Comparison of ENCODE assay signal across 9 cellular contexts in the genomic region with DNA sequence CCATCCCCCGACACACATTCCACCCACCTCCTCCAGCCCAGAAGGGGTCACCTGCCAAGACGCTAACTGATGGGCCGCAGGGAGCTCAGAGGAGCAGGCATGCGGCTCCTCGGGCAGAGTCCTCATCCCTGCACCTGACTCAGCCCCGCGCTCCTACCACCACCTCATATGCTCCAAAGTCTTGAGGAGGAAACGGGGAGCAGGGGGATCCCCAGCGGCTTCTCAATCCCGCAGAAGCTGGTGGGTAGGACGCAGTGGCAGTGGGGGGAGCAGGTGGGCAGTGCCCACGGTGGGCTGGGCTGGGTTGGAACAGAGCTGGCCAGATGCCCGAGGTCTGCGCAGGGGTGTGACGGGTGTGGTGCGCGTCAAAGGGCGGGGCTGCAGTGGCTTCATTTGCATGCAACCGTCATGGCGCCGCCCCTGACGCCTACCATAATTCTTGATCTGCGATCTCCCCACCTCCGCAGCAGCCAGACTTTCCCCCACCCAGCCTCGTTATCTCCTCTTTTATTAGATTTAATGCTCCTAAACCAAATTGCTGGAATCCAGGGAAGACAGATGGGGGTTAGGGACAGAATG. TPM values are rescaled to one million over a fixed set of nuclear protein-coding genes. Genes with fewer than 3 reads are reported as not detected.
A peak's percentile ranks its signal among the peaks of the same experiment; 100 is the strongest.
DNase-seq lines count a peak whose midpoint lies in the region; ATAC-seq, FAIRE-seq and TF ChIP-seq lines count a peak whose summit lies in the region.
"Had no signal": no experiment of that assay in that cellular context is flagged by ENCODE, and none has a peak within 500 bp of the region (broad histone marks: within the 10 kb centered on the region; RNA-seq: fewer than 3 reads in every experiment).

No MANE protein-coding gene starts in this region.

- H3K4me3 ChIP-seq in HepG2 (replicated peaks in 1 of 3; ENCODE audit: insufficient read depth in 1 of 3, low read depth in 2 of 3, low read length in 3 of 3), result no peak overlapping the region
- H3K4me3 ChIP-seq in right lobe of liver, result no peak overlapping the region
- peak overlapping the region; percentile 55 to 70 for H3K4me3 ChIP-seq in mucosa of rectum (ENCODE audit: low read length in 2 of 2)
- peak overlapping the region in 1 of 4 donors; percentile 22 for H3K4me3 ChIP-seq in gastrocnemius medialis
- H3K4me3 ChIP-seq: PC-9 had no signal

- no peak for TF ChIP-seq EP300 in HepG2 (IDR thresholded peaks at IDR 0.05; ENCODE audit: low read depth in 2 of 2, low read length in 2 of 2)
- TF ChIP-seq EP300 in HepG2 (CRISPR knock-in tag; IDR thresholded peaks at IDR 0.05; ENCODE audit: borderline replicate concordance), result no peak

- H3K27me3 ChIP-seq in HepG2 (ENCODE audit: control insufficient read depth in 1 of 2, insufficient read depth in 2 of 2, low read length in 2 of 2) (no peaks in the 10 kb centered on the region), right lobe of liver (no peaks in the 10 kb centered on the region), mucosa of rectum (ENCODE audit: control insufficient read depth in 2 of 2, insufficient read depth in 2 of 2, low read length in 2 of 2) (peaks cover 0 to 2% of the 10 kb centered on the region in 2 donors), gastrocnemius medialis (no peaks in the 10 kb centered on the region)

- in situ Hi-C loops in HepG2 (cut with HindIII; ENCODE audit: extremely low pct_ligation_motif_present, low pct_unique_long_range_greater_than_20kb), result no loop called here
- in situ Hi-C loops in gastrocnemius medialis (cut with MboI; ENCODE audit: low sequenced_read_pairs in 4 of 4), result no loop called here

- H3K27ac ChIP-seq in HepG2 (ENCODE audit: extremely low read length, insufficient read depth, low read length) (no peak overlapping the region), right lobe of liver (no peak overlapping the region), mucosa of rectum (ENCODE audit: low read depth in 2 of 2, low read length in 2 of 2) (peak overlapping the region; percentile 36 to 68), gastrocnemius medialis (no peak overlapping the region)
- H3K27ac ChIP-seq: PC-9 had no signal

- ATAC-seq in HepG2, result no peak
- ATAC-seq in right lobe of liver, result no peak
- no peak for ATAC-seq in gastrocnemius medialis

- H3K36me3 ChIP-seq in HepG2 (replicated peaks in 1 of 2; ENCODE audit: control insufficient read depth in 1 of 2, insufficient read depth in 2 of 2, low read length in 2 of 2) (no peaks in the 10 kb centered on the region), right lobe of liver (no peaks in the 10 kb centered on the region), mucosa of rectum (ENCODE audit: control insufficient read depth in 2 of 2, insufficient read depth in 2 of 2, low read length in 2 of 2) (no peaks in the 10 kb centered on the region), gastrocnemius medialis (no peaks in the 10 kb centered on the region)

- H3K9me3 ChIP-seq in HepG2 (ENCODE audit: low read length) (no peaks in the 10 kb centered on the region), right lobe of liver (no peaks in the 10 kb centered on the region), mucosa of rectum (ENCODE audit: control insufficient read depth in 2 of 2, low read length in 2 of 2) (no peaks in the 10 kb centered on the region), gastrocnemius medialis (no peaks in the 10 kb centered on the region)

- DNase-seq in HepG2 (ENCODE audit: low spot score) (no peak), right lobe of liver (no peak), cerebellar cortex (ENCODE audit: low spot score) (peak; percentile 33), SHP77 treated with DMSO at 0.1 percent for 48 hours (lab: John Stamatoyannopoulos, UW) (no peak), NCI-H187 treated with DMSO at 0.1 percent for 48 hours (lab: John Stamatoyannopoulos, UW) (no peak), gastrocnemius medialis (no peak)
- DNase-seq in stimulated activated naive CD4-positive, alpha-beta T cell treated with Interleukin-2 at 50 U/mL for 16 hours (lab: John Stamatoyannopoulos, UW), result no peak

- TF ChIP-seq POLR2A in HepG2 (IDR thresholded peaks at IDR 0.05; ENCODE audit: insufficient read depth in 1 of 2, low read depth in 2 of 2, low read length in 2 of 2) (no peak), right lobe of liver (IDR thresholded peaks at IDR 0.05) (no peak), gastrocnemius medialis (IDR thresholded peaks at IDR 0.05) (no peak)

- H3K4me1 ChIP-seq in HepG2 (ENCODE audit: insufficient read depth, low read length) (peaks cover 90% of the 10 kb centered on the region), right lobe of liver (peaks cover 0 to 8% (median 0%) of the 10 kb centered on the region in 4 donors), mucosa of rectum (ENCODE audit: control insufficient read depth in 2 of 2, insufficient read depth in 2 of 2, low read length in 2 of 2) (peaks cover 24 to 31% of the 10 kb centered on the region in 2 donors), gastrocnemius medialis (no peaks in the 10 kb centered on the region)

- no TSS peak for BruUV-seq in HepG2 (replicated peaks; lab: Mats Ljungman, UMichigan)

- H3K4me2 ChIP-seq in HepG2 (ENCODE audit: low read depth, low read length), result no peak overlapping the region
- H3K4me2 ChIP-seq: PC-9 had no signal

- no peak overlapping the region for H2AFZ ChIP-seq in HepG2 (ENCODE audit: low read length)
- H2AFZ ChIP-seq: PC-9 had no signal

- H3K9ac ChIP-seq in HepG2 (ENCODE audit: insufficient read depth, low read depth, low read length) (no peak overlapping the region), mucosa of rectum (ENCODE audit: low read depth in 1 of 2, low read length in 2 of 2) (peak overlapping the region; percentile 47 to 77)

- no peaks in the 10 kb centered on the region for H3K79me2 ChIP-seq in HepG2 (ENCODE audit: insufficient read depth, low read length)

- TF ChIP-seq RAD21 in HepG2 (CRISPR knock-in tag; IDR thresholded peaks at IDR 0.05), result no peak

- CTCF ChIA-PET in HepG2 (lab: Yijun Ruan, JAX; ENCODE audit: low intra/inter-chr PET ratio, low total read pairs), result no interaction called here

- WGBS in HepG2 (ENCODE audit: low lambda C conversion rate), result 83% methylated on average over 25 of the region's 25 CpGs
- 65% methylated on average over 14 of the region's 25 CpGs for WGBS in right lobe of liver (ENCODE audit: insufficient coverage, low coverage, low lambda C conversion rate, missing lambda C conversion rate)

- H4K20me1 ChIP-seq in HepG2 (ENCODE audit: insufficient read depth, low read length), result no peaks in the 10 kb centered on the region

- FAIRE-seq in HepG2 (lab: Jason Lieb, UNC), result no peak

- TF ChIP-seq CTCF in HepG2 (CRISPR knock-in tag; IDR thresholded peaks at IDR 0.05) (no peak), right lobe of liver (IDR thresholded peaks at IDR 0.05) (no peak), gastrocnemius medialis (IDR thresholded peaks at IDR 0.05 in 4 of 5, conservative IDR thresholded peaks at IDR 0.05 in 1 of 5) (no peak)

- intact Hi-C loops in HepG2 (cut with micrococcal nuclease; ENCODE audit: unreplicated experiment) (no loop called here), right lobe of liver (cut with DNase I) (no loop called here), gastrocnemius medialis (cut with DNase I; ENCODE audit: low total_unique reads) (no loop called here)

- POLR2A ChIA-PET in HepG2 (lab: Yijun Ruan, JAX), result no interaction called here

TF ChIP-seq in HepG2, 621 proteins besides CTCF, POLR2A, EP300 and RAD21 (continues in another document):
- TF ChIP-seq ZNF343 (CRISPR knock-in tag; IDR thresholded peaks at IDR 0.05) (no peak), ELF3 (CRISPR knock-in tag; IDR thresholded peaks at IDR 0.05) (no peak)

RNA-seq across cellular contexts. Expression of a gene that starts 39.0 kb away (rescaled TPM):
- 13.4 and 24.6 TPM in 2 replicates for total RNA-seq in HepG2 (2016; rRNA removed; fragmentation: Illumina TruSeq; extraction: Trizol)
- total RNA-seq in HepG2 (2016; cell fraction: cytosol; rRNA removed; fragmentation: Illumina TruSeq; extraction: Trizol; ENCODE audit: low read depth), result 9.2 and 9.9 TPM in 2 replicates
- 11.7 and 21.4 TPM in 2 replicates for total RNA-seq in HepG2 (2016; cell fraction: insoluble cytoplasmic fraction; rRNA removed; fragmentation: Illumina TruSeq; extraction: Trizol)
- 11.9 and 13.5 TPM in 2 replicates for total RNA-seq in HepG2 (2016; cell fraction: membrane; rRNA removed; fragmentation: Illumina TruSeq; extraction: Trizol)
- total RNA-seq in HepG2 (2016; cell fraction: nucleus; rRNA removed; fragmentation: Illumina TruSeq; extraction: Trizol), result 17.1 and 22.3 TPM in 2 replicates
- 84.4 and 91.2 TPM in 2 replicates for polyA plus RNA-seq in HepG2 (2011; rRNA removed)
- 59.1 and 63.8 TPM in 2 replicates for polyA plus RNA-seq in HepG2 (2011; cell fraction: cytosol; rRNA removed)
- polyA plus RNA-seq in HepG2 (2011; cell fraction: nucleus; rRNA removed), result 25.3 and 26.7 TPM in 2 replicates
- 79.6 and 88.1 TPM in 2 replicates for polyA plus RNA-seq in HepG2 (2012)
- 25.1 and 29.9 TPM in 2 replicates for polyA plus RNA-seq in HepG2 (2016; cell fraction: cytosol; fragmentation: Illumina TruSeq; extraction: Trizol; ENCODE audit: low read depth)
- polyA plus RNA-seq in HepG2 (2016; cell fraction: insoluble cytoplasmic fraction; fragmentation: Illumina TruSeq; extraction: Trizol; ENCODE audit: low read depth), result 19.9 and 21.5 TPM in 2 replicates
- 20.0 and 21.7 TPM in 2 replicates for polyA plus RNA-seq in HepG2 (2016; cell fraction: membrane; fragmentation: Illumina TruSeq; extraction: Trizol; ENCODE audit: low read depth)
- 44.6 and 45.3 TPM in 2 replicates for polyA plus RNA-seq in HepG2 (2016; cell fraction: nucleus; fragmentation: Illumina TruSeq; extraction: Trizol; ENCODE audit: insufficient read depth, low read depth)
- polyA minus RNA-seq in HepG2 (2011; rRNA and poly(A)+ RNA removed; ENCODE audit: low replicate concordance), result 185 and 354 TPM in 2 replicates
- polyA minus RNA-seq in HepG2 (2011; cell fraction: cytosol; rRNA and poly(A)+ RNA removed), result 33.1 and 45.3 TPM in 2 replicates
- polyA minus RNA-seq in HepG2 (2011; cell fraction: nucleus; rRNA and poly(A)+ RNA removed), result 34.7 and 36.2 TPM in 2 replicates
- 10 to 100 TPM; 38.5 to 95.6 (median 58.4) TPM for total RNA-seq in right lobe of liver
- total RNA-seq in gastrocnemius medialis, result 10 to 100 TPM in 3 of 4 donors, 1 to 10 TPM in 1; 7.9 to 13.5 (median 11.7) TPM

Comparison
In these comparisons a context has a peak if more than half of its experiments do, and no peak if none do; other contexts are left out.
1. H3K27ac ChIP-seq: peak in mucosa of rectum (2 of 2); none in HepG2 (single experiment), right lobe of liver (0 of 3) and gastrocnemius medialis (0 of 4).
2. H3K4me3 ChIP-seq: peak in mucosa of rectum (2 of 2); none in HepG2 (0 of 3) and right lobe of liver (0 of 3).